26 cellular contexts compared by ENCODE assay signal in the genomic region with DNA sequence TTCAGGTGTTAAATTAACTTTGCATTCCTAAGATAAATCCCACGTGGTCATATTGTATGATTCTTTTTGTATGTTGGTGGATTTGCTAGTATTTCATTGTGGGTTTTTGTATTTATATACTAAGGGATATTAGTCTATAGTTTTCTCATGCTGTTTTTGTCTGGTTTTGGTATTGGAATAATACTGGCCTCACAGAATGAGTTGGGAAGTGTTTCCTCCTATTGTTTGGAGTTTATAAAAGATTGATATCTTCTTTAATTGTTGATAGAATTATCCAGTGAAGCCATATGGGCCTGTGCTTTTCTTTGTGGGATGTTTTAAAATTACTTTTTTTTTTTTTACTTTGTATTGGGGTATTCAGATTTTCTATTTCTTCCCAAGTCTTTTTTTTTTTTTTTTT. TPM values are rescaled to one million over a fixed set of nuclear protein-coding genes. Genes with fewer than 3 reads are reported as not detected.
DNase-seq lines count a peak whose midpoint lies in the region; ATAC-seq and TF ChIP-seq lines count a peak whose summit lies in the region.
"Had no signal": no experiment of that assay in that cellular context is flagged by ENCODE, and none has a peak within 500 bp of the region (broad histone marks: within the 10 kb centered on the region; RNA-seq: fewer than 3 reads in every experiment).

No MANE protein-coding gene starts in this region.

- H3K27ac Mint-ChIP-seq in endothelial cell (ENCODE audit: unreplicated experiment): peak overlapping the region; percentile 64
- H3K27ac Mint-ChIP-seq: CD14-positive monocyte; CD4-positive, alpha-beta memory T cell; CD4-positive, CD25-positive, alpha-beta regulatory T cell had no signal

- no peak for TF ChIP-seq EP300 in stomach (IDR thresholded peaks at IDR 0.05)

- intact Hi-C loops in stomach (cut with DNase I; ENCODE audit: low total_unique reads) (no loop called here), left colon (cut with DNase I, micrococcal nuclease) (no loop called here)

- no peak overlapping the region for H3K4me3 Mint-ChIP-seq in endothelial cell (ENCODE audit: unreplicated experiment)
- H3K4me3 Mint-ChIP-seq: CD14-positive monocyte; CD4-positive, alpha-beta memory T cell; CD4-positive, CD25-positive, alpha-beta regulatory T cell; CD8-positive, alpha-beta memory T cell had no signal

- no peak overlapping the region for H3K4me3 ChIP-seq in stomach
- H3K4me3 ChIP-seq: BLaER1, GM12878 had no signal

- ATAC-seq in GM19351 (IDR thresholded peaks at IDR 0.05; ENCODE audit: unreplicated experiment) (no peak), left colon (no peak)
- ATAC-seq: GM12878 had no signal

- peaks cover 9 to 36% (median 20%) of the 10 kb centered on the region in 4 donors for H3K36me3 ChIP-seq in stomach
- H3K36me3 ChIP-seq: BE2C had no signal

- H3K9me3 Mint-ChIP-seq in endothelial cell (ENCODE audit: unreplicated experiment): no peaks in the 10 kb centered on the region

- H3K27ac ChIP-seq in stomach: no peak overlapping the region
- H3K27ac ChIP-seq: BLaER1 had no signal

- no peaks in the 10 kb centered on the region for H3K9me3 ChIP-seq in stomach
- H3K9me3 ChIP-seq: BE2C, BLaER1 had no signal

- H3K27me3 Mint-ChIP-seq in endothelial cell (ENCODE audit: unreplicated experiment): no peaks in the 10 kb centered on the region
- H3K27me3 Mint-ChIP-seq: CD4-positive, alpha-beta memory T cell; CD4-positive, CD25-positive, alpha-beta regulatory T cell; CD8-positive, alpha-beta memory T cell had no signal

- no peaks in the 10 kb centered on the region for H3K4me1 ChIP-seq in stomach
- H3K4me1 ChIP-seq: BE2C, BLaER1 had no signal

- no peak for TF ChIP-seq CTCF in endothelial cell (IDR thresholded peaks at IDR 0.05; ENCODE audit: unreplicated experiment)
- TF ChIP-seq CTCF in stomach (IDR thresholded peaks at IDR 0.05): no peak

- 36 to 63% (median 54%) methylated on average over 1 of the region's 1 CpG for WGBS in stomach, 5 donors

- no peaks in the 10 kb centered on the region for H3K27me3 ChIP-seq in stomach
- H3K27me3 ChIP-seq: BE2C, BLaER1 had no signal

- peak; percentile 45 for DNase-seq in dermis blood vessel endothelial cell
- no peak for DNase-seq in endothelial cell (ENCODE audit: low spot score)
- DNase-seq in glomerular endothelial cell (ENCODE audit: extremely low read depth, low read depth, low spot score): peak; percentile 4
- DNase-seq in pulmonary artery endothelial cell (ENCODE audit: low read depth, low spot score): peak; percentile 5
- DNase-seq in stomach: no peak
- DNase-seq in activated CD4-positive, CD25-positive, alpha-beta regulatory T cell treated with anti-CD3 and anti-CD28 coated beads, Interleukin-2, amount 50 U/mL, for 72 hours: no peak
- no peak for DNase-seq in left colon
- DNase-seq: 8988T; ACHN; BE2C; C1 segment of cervical spinal cord; CD4-positive, alpha-beta memory T cell; CD4-positive, CD25-positive, alpha-beta regulatory T cell; CD8-positive, alpha-beta memory T cell; COR-L47; DMS 273 treated with DMSO at 0.1 percent for 48 hours; DMS153; DMS53; DMS79; DND-41; EL; GDM1 had no signal

- TF ChIP-seq POLR2A in stomach (IDR thresholded peaks at IDR 0.05): no peak

- peaks cover 19% of the 10 kb centered on the region for H3K4me1 Mint-ChIP-seq in endothelial cell (ENCODE audit: unreplicated experiment)
- H3K4me1 Mint-ChIP-seq: CD14-positive monocyte; CD4-positive, alpha-beta memory T cell; CD8-positive, alpha-beta memory T cell had no signal

- peaks cover 9% of the 10 kb centered on the region for H3K36me3 Mint-ChIP-seq in endothelial cell (ENCODE audit: low read depth, unreplicated experiment)

RNA-seq across cellular contexts. Expression of a gene that starts 59.8 kb away (rescaled TPM):
- total RNA-seq in dermis blood vessel endothelial cell (16.7 and 28.6 TPM in 2 replicates), endothelial cell (ENCODE audit: unreplicated experiment) (57.4 TPM), glomerular endothelial cell (20.5 and 31.0 TPM in 2 replicates), pulmonary artery endothelial cell (15.3 and 17.1 TPM in 2 replicates), stomach (10 to 100 TPM in 4 of 5 donors, 1 to 10 TPM in 1; 8.4 to 51.3 (median 37.8) TPM), left colon (10 to 100 TPM; 18.6 to 22.8 TPM)
- polyA plus RNA-seq in stomach: 1 to 10 TPM; 2.6 to 3.5 (median 3.5) TPM

Comparison
In these comparisons a context has a peak if more than half of its experiments do, and no peak if none do; other contexts are left out.
1. DNase-seq: peak in dermis blood vessel endothelial cell (single experiment), glomerular endothelial cell (single experiment) and pulmonary artery endothelial cell (single experiment); none in endothelial cell (single experiment), stomach (single experiment), activated CD4-positive, CD25-positive, alpha-beta regulatory T cell treated with anti-CD3 and anti-CD28 coated beads, Interleukin-2, amount 50 U/mL, for 72 hours (single experiment) and left colon (0 of 2).